Comparison of ENCODE assay signal across 15 cellular contexts in genomic region chr16:75063549-75064082, GRCh38. TPM values are rescaled to one million over a fixed set of nuclear protein-coding genes. Genes with fewer than 3 reads are reported as not detected.
DNase-seq lines count a peak whose midpoint lies in the region; ATAC-seq and TF ChIP-seq lines count a peak whose summit lies in the region.
"Had no signal": no experiment of that assay in that cellular context is flagged by ENCODE, and none has a peak within 500 bp of the region (broad histone marks: within the 10 kb centered on the region; RNA-seq: fewer than 3 reads in every experiment).

No MANE protein-coding gene starts in this region.

- H3K4me1 ChIP-seq in PC-9 (replicated peaks; ENCODE audit: insufficient read depth) = peaks cover 81% of the 10 kb centered on the region
- peaks cover 24% of the 10 kb centered on the region for H3K4me1 ChIP-seq in hepatocyte (ENCODE audit: insufficient read depth)

- H3K36me3 ChIP-seq in PC-9 (ENCODE audit: low read depth) (no peaks in the 10 kb centered on the region), hepatocyte (replicated peaks; ENCODE audit: insufficient read depth, low read depth) (no peaks in the 10 kb centered on the region)
- H3K36me3 ChIP-seq: breast epithelium, left lung, MG63 had no signal

- H3K9me3 Mint-ChIP-seq in T-helper 2 cell treated with Interferon-gamma antibody and Interleukin-4, amounts not matched to agents 5 μg/mL and 100 μg/mL, for 36 hours = no peaks in the 10 kb centered on the region
- H3K9me3 Mint-ChIP-seq in stimulated activated effector memory CD8-positive, alpha-beta T cell treated with anti-CD3 and anti-CD28 coated beads, Interleukin-12 subunit alpha, Interleukin-12 subunit beta, amount 100 ng/mL, for 72 hours = no peaks in the 10 kb centered on the region
- H3K9me3 Mint-ChIP-seq: activated naive CD8-positive, alpha-beta T cell treated with anti-CD3 and anti-CD28 coated beads for 36 hours had no signal

- intact Hi-C loops in PC-9 (cut with micrococcal nuclease; ENCODE audit: unreplicated experiment) = loop anchor here (2.0 kb wide), 2 partner anchors 19 to 33 kb away; no protein-coding TSS in a partner anchor

- DNase-seq in T-helper 2 cell treated with Interferon-gamma antibody and Interleukin-4, amounts not matched to agents 5 μg/mL and 100 μg/mL, for 36 hours (ENCODE audit: low spot score) = no peak
- DNase-seq in T-helper 2 cell = no peak
- no peak for DNase-seq in PC-9
- DNase-seq in hepatocyte (ENCODE audit: low spot score) = no peak
- no peak for DNase-seq in stimulated activated effector memory CD8-positive, alpha-beta T cell treated with anti-CD3 and anti-CD28 coated beads, Interleukin-12 subunit alpha, Interleukin-12 subunit beta, amount 100 ng/mL, for 72 hours (ENCODE audit: low spot score in 2 of 2)
- DNase-seq in stimulated activated CD4-positive, alpha-beta T cell treated with anti-CD3 and anti-CD28 coated beads, Interleukin-4, amount 100 ng/mL, for 4 hours = no peak
- DNase-seq: activated CD4-positive, CD25-positive, alpha-beta regulatory T cell treated with anti-CD3 and anti-CD28 coated beads, Interleukin-2, amount 50 U/mL, for 72 hours; activated naive CD8-positive, alpha-beta T cell treated with anti-CD3 and anti-CD28 coated beads for 36 hours; MG63; NCI-H2107 had no signal

- peak overlapping the region; percentile 29 for H3K4me3 Mint-ChIP-seq in T-helper 2 cell treated with Interferon-gamma antibody and Interleukin-4, amounts not matched to agents 5 μg/mL and 100 μg/mL, for 36 hours
- peak overlapping the region; percentile 67 for H3K4me3 Mint-ChIP-seq in stimulated activated effector memory CD8-positive, alpha-beta T cell treated with anti-CD3 and anti-CD28 coated beads, Interleukin-12 subunit alpha, Interleukin-12 subunit beta, amount 100 ng/mL, for 72 hours

- peaks cover 53% of the 10 kb centered on the region for H3F3A ChIP-seq in PC-9 (ENCODE audit: insufficient read depth, low read depth)

- 94% methylated on average over 8 of the region's 8 CpGs for WGBS in hepatocyte (ENCODE audit: low lambda C conversion rate, missing lambda C conversion rate)

- H3K27ac Mint-ChIP-seq in T-helper 2 cell treated with Interferon-gamma antibody and Interleukin-4, amounts not matched to agents 5 μg/mL and 100 μg/mL, for 36 hours = peak overlapping the region; percentile 55
- H3K27ac Mint-ChIP-seq in stimulated activated effector memory CD8-positive, alpha-beta T cell treated with anti-CD3 and anti-CD28 coated beads, Interleukin-12 subunit alpha, Interleukin-12 subunit beta, amount 100 ng/mL, for 72 hours = no peak overlapping the region
- H3K27ac Mint-ChIP-seq: activated naive CD8-positive, alpha-beta T cell treated with anti-CD3 and anti-CD28 coated beads for 36 hours had no signal

- CTCF ChIA-PET in PC-9 (lab: Charles Lee) = interaction anchor here (0.7 to 0.8 kb wide), 2 partner anchors 34 to 48 kb away, joined by 3 read pairs; no protein-coding TSS in a partner anchor

- BruUV-seq in PC-9 (replicated peaks; lab: Mats Ljungman, UMichigan) = no TSS peak

- H3K36me3 Mint-ChIP-seq in T-helper 2 cell treated with Interferon-gamma antibody and Interleukin-4, amounts not matched to agents 5 μg/mL and 100 μg/mL, for 36 hours (ENCODE audit: low read depth) = peaks cover 4% of the 10 kb centered on the region
- H3K36me3 Mint-ChIP-seq in stimulated activated effector memory CD8-positive, alpha-beta T cell treated with anti-CD3 and anti-CD28 coated beads, Interleukin-12 subunit alpha, Interleukin-12 subunit beta, amount 100 ng/mL, for 72 hours = no peaks in the 10 kb centered on the region

- peaks cover 95% of the 10 kb centered on the region for H3K79me2 ChIP-seq in PC-9 (ENCODE audit: low read depth)
- peaks cover 88% of the 10 kb centered on the region for H3K79me2 ChIP-seq in hepatocyte

- POLR2A ChIA-PET in PC-9 (lab: Charles Lee; ENCODE audit: unreplicated experiment) = interaction anchor here (0.7 to 1.2 kb wide), 2 partner anchors 46 to 75 kb away, joined by 4 to 8 read pairs; no protein-coding TSS in a partner anchor

- H4K20me1 ChIP-seq in PC-9 (ENCODE audit: insufficient read depth) (no peaks in the 10 kb centered on the region), hepatocyte (ENCODE audit: insufficient read depth, poor library complexity, severe bottlenecking) (no peaks in the 10 kb centered on the region)

- no peaks in the 10 kb centered on the region for H3K27me3 Mint-ChIP-seq in T-helper 2 cell treated with Interferon-gamma antibody and Interleukin-4, amounts not matched to agents 5 μg/mL and 100 μg/mL, for 36 hours (ENCODE audit: low read depth)
- H3K27me3 Mint-ChIP-seq: activated naive CD8-positive, alpha-beta T cell treated with anti-CD3 and anti-CD28 coated beads for 36 hours had no signal

- no peaks in the 10 kb centered on the region; the same call in 1 of the 2 replicates for H3K9me2 ChIP-seq in PC-9 (ENCODE audit: insufficient read depth)
- no peaks in the 10 kb centered on the region for H3K9me2 ChIP-seq in hepatocyte (replicated peaks; ENCODE audit: insufficient read depth)

- no peaks in the 10 kb centered on the region for H3K27me3 ChIP-seq in PC-9 (ENCODE audit: insufficient read depth, low read depth)
- no peaks in the 10 kb centered on the region for H3K27me3 ChIP-seq in hepatocyte
- H3K27me3 ChIP-seq: breast epithelium, left lung, MG63 had no signal

- peak overlapping the region; percentile 94 for H3K4me2 ChIP-seq in PC-9
- no peak overlapping the region for H3K4me2 ChIP-seq in hepatocyte

- peaks cover 54% of the 10 kb centered on the region for H3K4me1 Mint-ChIP-seq in T-helper 2 cell treated with Interferon-gamma antibody and Interleukin-4, amounts not matched to agents 5 μg/mL and 100 μg/mL, for 36 hours (ENCODE audit: low read depth)
- H3K4me1 Mint-ChIP-seq in stimulated activated effector memory CD8-positive, alpha-beta T cell treated with anti-CD3 and anti-CD28 coated beads, Interleukin-12 subunit alpha, Interleukin-12 subunit beta, amount 100 ng/mL, for 72 hours = peaks cover 20% of the 10 kb centered on the region

- no peak for TF ChIP-seq CTCF in PC-9 (conservative IDR thresholded peaks at IDR 0.05)
- TF ChIP-seq CTCF in hepatocyte (IDR thresholded peaks at IDR 0.05; ENCODE audit: poor library complexity) = no peak

- H3K4me3 ChIP-seq in PC-9 (no peak overlapping the region), hepatocyte (no peak overlapping the region)
- H3K4me3 ChIP-seq: breast epithelium, left lung, MG63 had no signal

- H3K9me3 ChIP-seq in PC-9 (ENCODE audit: insufficient read depth, low read depth) (no peaks in the 10 kb centered on the region), hepatocyte (ENCODE audit: low read depth) (no peaks in the 10 kb centered on the region)
- H3K9me3 ChIP-seq: breast epithelium, left lung, MG63 had no signal

- no peak for ATAC-seq in stimulated activated effector memory CD8-positive, alpha-beta T cell treated with anti-CD3 and anti-CD28 coated beads, Interleukin-12 subunit alpha, Interleukin-12 subunit beta, amount 100 ng/mL, for 72 hours
- ATAC-seq in GM21447 (IDR thresholded peaks at IDR 0.05; ENCODE audit: unreplicated experiment) = no peak
- no peak for ATAC-seq in HG03025 (IDR thresholded peaks at IDR 0.05; ENCODE audit: low FRiP score, unreplicated experiment)

- no peak overlapping the region for H2AFZ ChIP-seq in PC-9
- H2AFZ ChIP-seq in hepatocyte = no peak overlapping the region

- H3K27ac ChIP-seq in PC-9 = peak overlapping the region; percentile 86
- H3K27ac ChIP-seq in hepatocyte = peak overlapping the region; percentile 94
- H3K27ac ChIP-seq: RWPE1 had no signal

RNA-seq across cellular contexts. Expression of gene LDHD, which starts 53.0 kb away (rescaled TPM):
- total RNA-seq in PC-9 (2021) = 1.1 and 1.3 TPM in 2 replicates
- 12.7 and 13.9 TPM in 2 replicates for total RNA-seq in hepatocyte
- polyA plus RNA-seq in hepatocyte = 10.8 and 21.9 TPM in 2 replicates
- total RNA-seq: activated naive CD8-positive, alpha-beta T cell treated with anti-CD3 and anti-CD28 coated beads for 36 hours had no signal
